22 cellular contexts compared by ENCODE assay signal in genomic region chr9:116327702-116328440, GRCh38.
DNase-seq lines count a peak whose midpoint lies in the region; ATAC-seq, FAIRE-seq and TF ChIP-seq lines count a peak whose summit lies in the region.
"Had no signal": no experiment of that assay in that cellular context is flagged by ENCODE, and none has a peak within 500 bp of the region (broad histone marks: within the 10 kb centered on the region; RNA-seq: fewer than 3 reads in every experiment).

No MANE protein-coding gene starts in this region.

- no peak for FAIRE-seq in GM12891 (lab: Jason Lieb, UNC)

- no peak overlapping the region for H3K4me3 ChIP-seq in fibroblast of the aortic adventitia (ENCODE audit: low read depth, low read length)
- no peak overlapping the region for H3K4me3 ChIP-seq in esophagus muscularis mucosa
- H3K4me3 ChIP-seq: coronary artery, left lung, PC-9, thyroid gland had no signal

- TF ChIP-seq CTCF in fibroblast of the aortic adventitia (IDR thresholded peaks at IDR 0.05; ENCODE audit: insufficient read depth, low read length) (no peak), esophagus muscularis mucosa (IDR thresholded peaks at IDR 0.05) (no peak)

- intact Hi-C loops in sciatic nerve (cut with DNase I) (no loop called here), esophagus muscularis mucosa (cut with DNase I) (no loop called here)

- no peaks in the 10 kb centered on the region for H3K9me3 ChIP-seq in esophagus muscularis mucosa
- H3K9me3 ChIP-seq: Caco-2, left lung, thyroid gland had no signal

- H3K4me1 ChIP-seq in esophagus muscularis mucosa: peaks cover 11 to 15% (median 13%) of the 10 kb centered on the region in 4 donors
- H3K4me1 ChIP-seq: Caco-2, left lung, thyroid gland had no signal

- DNase-seq in EL (peak; percentile 33), amniotic epithelial cell (ENCODE audit: low read depth) (peak; percentile 53), fibroblast of the aortic adventitia (ENCODE audit: low read depth) (peak; percentile 57), sciatic nerve (ENCODE audit: low spot score) (no peak), NCI-H1092 (lab: John Stamatoyannopoulos, UW) (no peak), esophagus muscularis mucosa (ENCODE audit: extremely low spot score) (no peak), GM12891 (ENCODE audit: insufficient read length, low spot score) (no peak)
- DNase-seq: activated B cell treated with CpG ODN at 0.5 μM for 24 hours; activated naive CD4-positive, alpha-beta T cell treated with anti-CD3 and anti-CD28 coated beads, Interleukin-2, amount 10 ng/mL, durations not matched to agents 7 days and 5 days; activated T-cell treated with anti-CD3 and anti-CD28 coated beads, Interleukin-2, amount 50 U/mL, for 48 hours; brain microvascular endothelial cell; Caco-2; GOT3; left lung; NCI-H1417; NCI-H2171 treated with DMSO at 0.1 percent for 48 hours; PC-9; right cardiac atrium; thyroid gland had no signal

- no peak for TF ChIP-seq POLR2A in esophagus muscularis mucosa (IDR thresholded peaks at IDR 0.05; ENCODE audit: low read depth)
- no peak for TF ChIP-seq POLR2A in GM12891 (IDR thresholded peaks at IDR 0.05; ENCODE audit: low read depth, low read length)

- H3K27ac ChIP-seq in esophagus muscularis mucosa (replicated peaks in 1 of 4): no peak overlapping the region
- H3K27ac ChIP-seq: brain microvascular endothelial cell, coronary artery, left lung, PC-9, thyroid gland had no signal

- peak; percentile 34 for ATAC-seq in sciatic nerve
- no peak for ATAC-seq in HG02884 (IDR thresholded peaks at IDR 0.05; ENCODE audit: unreplicated experiment)
- ATAC-seq: left lung; right cardiac atrium; stimulated activated memory B cell treated with anti-CD40 and anti-IgM and Interleukin-4, amounts not matched to agents 10 μg/mL and 1 μg/mL and 100 μg/mL, for 72 hours had no signal

- no peaks in the 10 kb centered on the region for H3K27me3 ChIP-seq in esophagus muscularis mucosa
- H3K27me3 ChIP-seq: brain microvascular endothelial cell, left lung, thyroid gland had no signal

- H3K36me3 ChIP-seq in esophagus muscularis mucosa: no peaks in the 10 kb centered on the region
- H3K36me3 ChIP-seq: left lung, thyroid gland had no signal

- no peak for TF ChIP-seq EP300 in esophagus muscularis mucosa (IDR thresholded peaks at IDR 0.05)

- WGBS in esophagus muscularis mucosa: 21% methylated on average over 4 of the region's 4 CpGs

TF ChIP-seq in GM12891, 5 proteins besides CTCF, POLR2A, EP300 and RAD21:
- no peak for TF ChIP-seq PAX5 (IDR thresholded peaks at IDR 0.05; ENCODE audit: insufficient read depth, low read length, severe bottlenecking)
- TF ChIP-seq SPI1 (IDR thresholded peaks at IDR 0.05; ENCODE audit: low read depth, low read length): no peak
- no peak for TF ChIP-seq POU2F2 (IDR thresholded peaks at IDR 0.05; ENCODE audit: low read depth, low read length)
- TF ChIP-seq TAF1 (IDR thresholded peaks at IDR 0.05; ENCODE audit: low read depth, low read length): no peak

Comparison
In these comparisons a context has a peak if more than half of its experiments do, and no peak if none do; other contexts are left out.
1. DNase-seq: peak in EL (single experiment), amniotic epithelial cell (single experiment) and fibroblast of the aortic adventitia (single experiment); none in sciatic nerve (single experiment), NCI-H1092 (single experiment), esophagus muscularis mucosa (single experiment) and GM12891 (single experiment).